8 cellular contexts compared by ENCODE assay signal in genomic region chr15:91224750-91225380, GRCh38.
DNase-seq lines count a peak whose midpoint lies in the region; ATAC-seq, FAIRE-seq and TF ChIP-seq lines count a peak whose summit lies in the region.

No MANE protein-coding gene starts in this region.

- POLR2A ChIA-PET in HepG2 (lab: Yijun Ruan, JAX), result no interaction called here

- H3K9ac ChIP-seq in HepG2 (ENCODE audit: insufficient read depth, low read depth, low read length), result no peak overlapping the region

- DNase-seq in AG10803 (ENCODE audit: low read depth) (peak; percentile 24), GM18507 (ENCODE audit: extremely low spot score, insufficient read length, low read depth) (peak; percentile 25), NCI-H2196 (lab: John Stamatoyannopoulos, UW; ENCODE audit: unreplicated experiment) (peak; percentile 52), T47D (ENCODE audit: low read depth in 1 of 2, low spot score in 1 of 2) (peak; percentile 20 to 70), HepG2 (ENCODE audit: low spot score) (peak; percentile 25), uterus (no peak)
- DNase-seq in activated CD4-positive, alpha-beta T cell treated with anti-CD3 and anti-CD28 coated beads, Interleukin-2, amount 50 U/mL, for 48 hours, result no peak

- H3K4me3 ChIP-seq in AG10803 (ENCODE audit: low read length), result no peak overlapping the region
- no peak overlapping the region for H3K4me3 ChIP-seq in HepG2 (replicated peaks in 1 of 3; ENCODE audit: insufficient read depth in 1 of 3, low read depth in 2 of 3, low read length in 3 of 3)
- no peak overlapping the region for H3K4me3 ChIP-seq in uterus

- intact Hi-C loops in HepG2 (cut with micrococcal nuclease; ENCODE audit: unreplicated experiment), result loop anchor here (1.0 kb wide), 1 partner anchor 169 kb away; no protein-coding TSS in a partner anchor
- intact Hi-C loops in uterus (cut with DNase I; ENCODE audit: low total_unique reads), result no loop called here

- WGBS in HepG2 (ENCODE audit: low lambda C conversion rate), result 51% methylated on average over 7 of the region's 7 CpGs

- H4K20me1 ChIP-seq in HepG2 (ENCODE audit: insufficient read depth, low read length), result no peaks in the 10 kb centered on the region

- H3K36me3 ChIP-seq in HepG2 (replicated peaks in 1 of 2; ENCODE audit: control insufficient read depth in 1 of 2, insufficient read depth in 2 of 2, low read length in 2 of 2) (no peaks in the 10 kb centered on the region), uterus (no peaks in the 10 kb centered on the region)

- no peaks in the 10 kb centered on the region for H3K27me3 ChIP-seq in HepG2 (ENCODE audit: control insufficient read depth in 1 of 2, insufficient read depth in 2 of 2, low read length in 2 of 2)
- no peaks in the 10 kb centered on the region for H3K27me3 ChIP-seq in uterus

- H3K4me1 ChIP-seq in HepG2 (ENCODE audit: insufficient read depth, low read length) (peaks cover 12% of the 10 kb centered on the region), uterus (no peaks in the 10 kb centered on the region)

- in situ Hi-C loops in T47D (cut with HindIII; ENCODE audit: low pct_unique_long_range_greater_than_20kb, low sequenced_read_pairs) (no loop called here), HepG2 (cut with HindIII; ENCODE audit: extremely low pct_ligation_motif_present, low pct_unique_long_range_greater_than_20kb) (loop anchor here (5.0 kb wide), 1 partner anchor 168 kb away; no protein-coding TSS in a partner anchor)

- H2AFZ ChIP-seq in HepG2 (ENCODE audit: low read length), result no peak overlapping the region

- TF ChIP-seq RAD21 in HepG2 (CRISPR knock-in tag; IDR thresholded peaks at IDR 0.05), result peak; percentile 38; the same call in 1 of the 2 replicates

- TF ChIP-seq POLR2A in HepG2 (IDR thresholded peaks at IDR 0.05; ENCODE audit: insufficient read depth in 1 of 2, low read depth in 2 of 2, low read length in 2 of 2), result no peak
- TF ChIP-seq POLR2A in uterus (IDR thresholded peaks at IDR 0.05), result no peak

- peak; percentile 66 for TF ChIP-seq CTCF in AG10803 (conservative IDR thresholded peaks at IDR 0.05; ENCODE audit: low read length)
- peak; percentile 71 for TF ChIP-seq CTCF in HepG2 (CRISPR knock-in tag; IDR thresholded peaks at IDR 0.05)
- TF ChIP-seq CTCF in uterus (IDR thresholded peaks at IDR 0.05), result peak in 2 of 4 experiments; percentile 16 to 40

- FAIRE-seq in GM18507 (lab: Jason Lieb, UNC), result peak; percentile 63
- FAIRE-seq in HepG2 (lab: Jason Lieb, UNC), result peak; percentile 66

- CTCF ChIA-PET in HepG2 (lab: Yijun Ruan, JAX; ENCODE audit: low intra/inter-chr PET ratio, low total read pairs), result interaction anchor here (2.8 kb wide), 1 partner anchor 169 kb away, joined by 22 read pairs; no protein-coding TSS in a partner anchor

- H3K79me2 ChIP-seq in HepG2 (ENCODE audit: insufficient read depth, low read length), result no peaks in the 10 kb centered on the region

- ATAC-seq in HepG2 (peak; percentile 64), HG03439 (IDR thresholded peaks at IDR 0.05; ENCODE audit: unreplicated experiment) (no peak)

- TF ChIP-seq EP300 in HepG2 (IDR thresholded peaks at IDR 0.05; ENCODE audit: low read depth in 2 of 2, low read length in 2 of 2) (no peak), HepG2 (CRISPR knock-in tag; IDR thresholded peaks at IDR 0.05; ENCODE audit: borderline replicate concordance) (no peak)

- no TSS peak for BruUV-seq in HepG2 (replicated peaks; lab: Mats Ljungman, UMichigan)

- H3K27ac ChIP-seq in HepG2 (ENCODE audit: extremely low read length, insufficient read depth, low read length) (no peak overlapping the region), uterus (no peak overlapping the region)

- H3K9me3 ChIP-seq in HepG2 (ENCODE audit: low read length) (no peaks in the 10 kb centered on the region), uterus (no peaks in the 10 kb centered on the region)

- H3K4me2 ChIP-seq in HepG2 (ENCODE audit: low read depth, low read length), result no peak overlapping the region

TF ChIP-seq in HepG2, 621 proteins besides CTCF, POLR2A, EP300 and RAD21:
- TF ChIP-seq HES4 (CRISPR knock-in tag; IDR thresholded peaks at IDR 0.05; ENCODE audit: borderline replicate concordance) (no peak), HBP1 (CRISPR knock-in tag; IDR thresholded peaks at IDR 0.05; ENCODE audit: low read depth) (no peak), PITX1 (CRISPR knock-in tag; IDR thresholded peaks at IDR 0.05) (no peak), ZNF567 (CRISPR knock-in tag; IDR thresholded peaks at IDR 0.05; ENCODE audit: borderline replicate concordance) (no peak), STAG1 (CRISPR knock-in tag; IDR thresholded peaks at IDR 0.05) (peak; percentile 72), ZNF773 (CRISPR knock-in tag; IDR thresholded peaks at IDR 0.05; ENCODE audit: borderline replicate concordance) (no peak), NR0B2 (CRISPR knock-in tag; IDR thresholded peaks at IDR 0.05) (no peak), SMC3 (IDR thresholded peaks at IDR 0.05; ENCODE audit: low read length) (peak; percentile 69), HNRNPH1 (optimal IDR thresholded peaks at IDR 0.05; ENCODE audit: low read depth, low read length) (no peak), ZEB1 (IDR thresholded peaks at IDR 0.05; ENCODE audit: insufficient replicate concordance, low read depth) (no peak), HMG20A (CRISPR knock-in tag; IDR thresholded peaks at IDR 0.05; ENCODE audit: borderline replicate concordance) (no peak)

Comparison
In these comparisons a context has a peak if more than half of its experiments do, and no peak if none do; other contexts are left out.
1. DNase-seq: peak in AG10803 (single experiment), GM18507 (single experiment), NCI-H2196 (single experiment), T47D (2 of 2) and HepG2 (single experiment); none in activated CD4-positive, alpha-beta T cell treated with anti-CD3 and anti-CD28 coated beads, Interleukin-2, amount 50 U/mL, for 48 hours (0 of 2) and uterus (0 of 2).